In genomic region chr14:102908766-102909455, GRCh38 we compare ENCODE assay signal across 28 cellular contexts. TPM values are rescaled to one million over a fixed set of nuclear protein-coding genes. Genes with fewer than 3 reads are reported as not detected.
DNase-seq lines count a peak whose midpoint lies in the region; ATAC-seq and TF ChIP-seq lines count a peak whose summit lies in the region.
"Had no signal": no experiment of that assay in that cellular context is flagged by ENCODE, and none has a peak within 500 bp of the region (broad histone marks: within the 10 kb centered on the region; RNA-seq: fewer than 3 reads in every experiment).

No MANE protein-coding gene starts in this region.

- H3K23ac ChIP-seq in trophoblast cell (ENCODE audit: low read length): no peak overlapping the region

- H3K9ac ChIP-seq in trophoblast cell (ENCODE audit: low read length): no peak overlapping the region

- H2BK12ac ChIP-seq in trophoblast cell (ENCODE audit: low read length): no peak overlapping the region

- H2AFZ ChIP-seq in trophoblast cell (ENCODE audit: insufficient read depth, low read length, poor library complexity): no peak overlapping the region

- no peak overlapping the region for H4K8ac ChIP-seq in trophoblast cell (ENCODE audit: low read depth, low read length)

- H2BK5ac ChIP-seq in trophoblast cell (ENCODE audit: low read depth, low read length, poor library complexity): no peak overlapping the region

- no peak overlapping the region for H4K91ac ChIP-seq in trophoblast cell (ENCODE audit: low read depth, low read length)

- H2AK5ac ChIP-seq in trophoblast cell (ENCODE audit: low read length): no peak overlapping the region

- H3K4me2 ChIP-seq in trophoblast cell (ENCODE audit: low read length): no peak overlapping the region

- no peaks in the 10 kb centered on the region for H3K79me2 ChIP-seq in trophoblast cell (ENCODE audit: control insufficient read depth, insufficient read depth, low read length, poor library complexity)

- H3K36me3 ChIP-seq in trophoblast cell (ENCODE audit: control insufficient read depth in 1 of 2, insufficient read depth in 2 of 2, low read length in 2 of 2) (peaks cover 15 to 16% of the 10 kb centered on the region in 2 experiments), BE2C (peaks cover 12% of the 10 kb centered on the region)
- H3K36me3 ChIP-seq: transverse colon had no signal

- H3K14ac ChIP-seq in trophoblast cell (ENCODE audit: low read length): no peak overlapping the region

- TF ChIP-seq CTCF in BE2C (IDR thresholded peaks at IDR 0.05; ENCODE audit: low read depth, low read length): no peak

- WGBS in trophoblast cell (ENCODE audit: extremely low coverage, insufficient coverage, insufficient read length): no CpG with 5 or more reads among the region's 29 CpGs

- intact Hi-C loops in Right ventricle myocardium superior (cut with DNase I): loop anchor here (10.0 kb wide), 1 partner anchor 84 kb away; no protein-coding TSS in a partner anchor
- intact Hi-C loops in cardiac septum (cut with DNase I): no loop called here

- H3K27me3 ChIP-seq in trophoblast cell (ENCODE audit: insufficient read depth, low read length) (no peaks in the 10 kb centered on the region), BE2C (no peaks in the 10 kb centered on the region)
- H3K27me3 ChIP-seq: right lobe of liver, transverse colon had no signal

- ATAC-seq in Right ventricle myocardium superior (ENCODE audit: poor library complexity) (no peak), GM19455 (IDR thresholded peaks at IDR 0.05; ENCODE audit: unreplicated experiment) (no peak), GM19467 (IDR thresholded peaks at IDR 0.05; ENCODE audit: unreplicated experiment) (no peak)
- ATAC-seq: right lobe of liver, WTC11 had no signal

- H3K4me1 ChIP-seq in trophoblast cell (ENCODE audit: control insufficient read depth in 1 of 2, insufficient read depth in 2 of 2, low read length in 2 of 2) (peaks cover 0 to 9% of the 10 kb centered on the region in 2 experiments), BE2C (no peaks in the 10 kb centered on the region)
- H3K4me1 ChIP-seq: Caco-2, right lobe of liver, transverse colon had no signal

- no peak overlapping the region for H3K27ac ChIP-seq in trophoblast cell (ENCODE audit: low read depth, low read length)
- H3K27ac ChIP-seq: right lobe of liver, transverse colon had no signal

- no peaks in the 10 kb centered on the region for H3K79me1 ChIP-seq in trophoblast cell (ENCODE audit: low read length)

- peaks cover 14% of the 10 kb centered on the region for H3K9me3 ChIP-seq in trophoblast cell (ENCODE audit: insufficient read depth, low read depth, low read length)
- no peaks in the 10 kb centered on the region for H3K9me3 ChIP-seq in BE2C
- H3K9me3 ChIP-seq: Caco-2, right lobe of liver, transverse colon had no signal

- H3K4me3 ChIP-seq in trophoblast cell (ENCODE audit: low read depth, low read length) (peak overlapping the region; percentile 18), BE2C (ENCODE audit: low read depth, low read length) (no peak overlapping the region)
- H3K4me3 ChIP-seq: right lobe of liver, transverse colon had no signal

- no peak overlapping the region for H4K12ac ChIP-seq in trophoblast cell (ENCODE audit: low read depth, low read length)

- DNase-seq in Right ventricle myocardium superior: peak; percentile 29
- DNase-seq in cardiac septum (ENCODE audit: low spot score): no peak
- DNase-seq in ecto neural progenitor cell (ENCODE audit: low spot score): peak; percentile 37
- no peak for DNase-seq in trophoblast cell
- no peak for DNase-seq in BE2C
- no peak for DNase-seq in NCI-H2227 treated with DMSO at 0.1 percent for 48 hours (lab: John Stamatoyannopoulos, UW)
- DNase-seq: activated CD4-positive, alpha-beta T cell treated with anti-CD3 and anti-CD28 coated beads, Interleukin-2, amount 10 ng/mL, durations not matched to agents 24 days and 14 days; activated CD8-positive, alpha-beta memory T cell treated with anti-CD3 and anti-CD28 coated beads for 24 hours; activated naive CD4-positive, alpha-beta T cell treated with anti-CD3 and anti-CD28 coated beads for 36 hours; activated T-cell treated with anti-CD3 and anti-CD28 coated beads, Interleukin-2, amount 50 U/mL, for 48 hours; amygdala; C1 segment of cervical spinal cord; Caco-2; GDM1; hippocampal formation; NCI-H1092; NCI-H1694 treated with DMSO at 0.1 percent for 48 hours; NCI-H2171; NCI-H510A; right lobe of liver; stimulated activated CD4-positive, alpha-beta T cell treated with anti-CD3 and anti-CD28 coated beads, Interleukin-12 subunit alpha, Interleukin-12 subunit beta, amount 100 ng/mL, for 4 hours; stimulated activated CD4-positive, alpha-beta T cell treated with anti-CD3 and anti-CD28 coated beads, Interleukin-2, amount 100 ng/mL, for 48 hours; transverse colon had no signal

- H3K4ac ChIP-seq in trophoblast cell (ENCODE audit: low read depth, low read length): no peak overlapping the region

- no peak overlapping the region for H2BK120ac ChIP-seq in trophoblast cell (ENCODE audit: insufficient read depth, low read length, poor library complexity)

- H3K18ac ChIP-seq in trophoblast cell (ENCODE audit: low read length): no peak overlapping the region

RNA-seq across cellular contexts. Expression of gene AMN, which starts 13.6 kb away (rescaled TPM):
- total RNA-seq in Right ventricle myocardium superior: not detected
- total RNA-seq in cardiac septum: not detected
- polyA plus RNA-seq in trophoblast cell (2013): 0.66 and 0.89 TPM in 2 replicates
- 1.2 TPM for polyA plus RNA-seq in BE2C (2012; ENCODE audit: insufficient read depth, insufficient read length, low read depth)
- total RNA-seq: HT1080, SK-MEL-5 had no signal

Comparison
In these comparisons a context has a peak if more than half of its experiments do, and no peak if none do; other contexts are left out.
1. DNase-seq: peak in Right ventricle myocardium superior (single experiment) and ecto neural progenitor cell (single experiment); none in cardiac septum (single experiment), trophoblast cell (0 of 2), BE2C (single experiment) and NCI-H2227 treated with DMSO at 0.1 percent for 48 hours (single experiment).